Comparison of ENCODE assay signal across 13 cellular contexts in genomic region chr16:12257926-12258561, GRCh38.
DNase-seq lines count a peak whose midpoint lies in the region; ATAC-seq and TF ChIP-seq lines count a peak whose summit lies in the region.
"Had no signal": no experiment of that assay in that cellular context is flagged by ENCODE, and none has a peak within 500 bp of the region (broad histone marks: within the 10 kb centered on the region; RNA-seq: fewer than 3 reads in every experiment).

No MANE protein-coding gene starts in this region.

- H3K9me3 Mint-ChIP-seq in naive thymus-derived CD8-positive, alpha-beta T cell = no peaks in the 10 kb centered on the region

- no peak overlapping the region for H3K27ac ChIP-seq in 22Rv1
- H3K27ac ChIP-seq: brain microvascular endothelial cell, esophagus muscularis mucosa, parathyroid adenoma, upper lobe of right lung had no signal

- peaks cover 0 to 34% (median 9%) of the 10 kb centered on the region in 4 donors for H3K4me1 Mint-ChIP-seq in naive thymus-derived CD8-positive, alpha-beta T cell

- peak overlapping the region in 2 of 10 donors; percentile 14 to 50 for H3K27ac Mint-ChIP-seq in naive thymus-derived CD8-positive, alpha-beta T cell

- no peak for TF ChIP-seq EP300 in Ishikawa (IDR thresholded peaks at IDR 0.05; ENCODE audit: borderline replicate concordance)

- no peaks in the 10 kb centered on the region for H3K27me3 Mint-ChIP-seq in naive thymus-derived CD8-positive, alpha-beta T cell

- H3K36me3 Mint-ChIP-seq in naive thymus-derived CD8-positive, alpha-beta T cell = peaks cover 0 to 13% (median 0%) of the 10 kb centered on the region in 3 donors

- ATAC-seq in left ventricle myocardium superior (peak; percentile 68), HG03196 (IDR thresholded peaks at IDR 0.05; ENCODE audit: unreplicated experiment) (no peak), HG02610 (IDR thresholded peaks at IDR 0.05; ENCODE audit: unreplicated experiment) (no peak)
- ATAC-seq in naive thymus-derived CD8-positive, alpha-beta T cell = no peak
- ATAC-seq: upper lobe of right lung had no signal

- no peak overlapping the region for H3K4me3 Mint-ChIP-seq in naive thymus-derived CD8-positive, alpha-beta T cell

- TF ChIP-seq CTCF in 22Rv1 (IDR thresholded peaks at IDR 0.05) = peak; percentile 69

- peak; percentile 34; the same call in 1 of the 2 replicates for TF ChIP-seq RAD21 in Ishikawa (IDR thresholded peaks at IDR 0.05; ENCODE audit: low read depth)

- peak; percentile 72 for DNase-seq in NCI-H748 treated with DMSO at 0.1 percent for 48 hours (lab: John Stamatoyannopoulos, UW)
- DNase-seq in left ventricle myocardium superior = no peak
- no peak for DNase-seq in naive thymus-derived CD8-positive, alpha-beta T cell
- DNase-seq in activated CD4-positive, alpha-beta T cell treated with anti-CD3 and anti-CD28 coated beads, Interleukin-2, amount 50 U/mL, for 1 hour = no peak
- DNase-seq: activated CD8-positive, alpha-beta memory T cell treated with anti-CD3 and anti-CD28 coated beads, Interleukin-2, amount 50 U/mL, for 4 hours; brain microvascular endothelial cell; upper lobe of right lung had no signal

- intact Hi-C loops in left ventricle myocardium superior (cut with micrococcal nuclease) = no loop called here

- POLR2A ChIA-PET in naive thymus-derived CD8-positive, alpha-beta T cell (lab: Charles Lee) = no interaction called here

TF ChIP-seq in Ishikawa, 13 proteins besides CTCF, POLR2A, EP300 and RAD21:
- TF ChIP-seq NFIC (IDR thresholded peaks at IDR 0.05) = no peak
- TF ChIP-seq CREB1 (IDR thresholded peaks at IDR 0.05; ENCODE audit: low read depth) = no peak
